10 cellular contexts compared by ENCODE assay signal in genomic region chr17:81339502-81340296, GRCh38. TPM values are rescaled to one million over a fixed set of nuclear protein-coding genes. Genes with fewer than 3 reads are reported as not detected.
DNase-seq lines count a peak whose midpoint lies in the region; ATAC-seq and TF ChIP-seq lines count a peak whose summit lies in the region.
"Had no signal": no experiment of that assay in that cellular context is flagged by ENCODE, and none has a peak within 500 bp of the region (broad histone marks: within the 10 kb centered on the region; RNA-seq: fewer than 3 reads in every experiment).

No MANE protein-coding gene starts in this region.

- TF ChIP-seq POLR2A in HCT116 (IDR thresholded peaks at IDR 0.05; ENCODE audit: borderline replicate concordance, extremely low read depth, insufficient read depth, insufficient read length) (no peak), gastrocnemius medialis (IDR thresholded peaks at IDR 0.05) (no peak)

- ATAC-seq in HCT116 (no peak), left colon (peak; percentile 26), gastrocnemius medialis (no peak), GM21717 (IDR thresholded peaks at IDR 0.05; ENCODE audit: unreplicated experiment) (no peak), aorta (ENCODE audit: low FRiP score) (no peak)
- ATAC-seq: natural killer cell had no signal

- H3K36me3 ChIP-seq in HCT116 (ENCODE audit: control insufficient read depth in 1 of 2, insufficient read depth in 2 of 2, low read length in 2 of 2) (no peaks in the 10 kb centered on the region; a peak in 1 of 4 replicates), gastrocnemius medialis (no peaks in the 10 kb centered on the region), aorta (ENCODE audit: control insufficient read depth in 1 of 2, insufficient read depth in 2 of 2, low read length in 1 of 2) (no peaks in the 10 kb centered on the region)

- no peak overlapping the region for H2AFZ ChIP-seq in HCT116 (ENCODE audit: low read depth, low read length, poor library complexity, severe bottlenecking)

- H3K4me3 ChIP-seq in HCT116 (replicated peaks in 1 of 2; ENCODE audit: low read depth in 1 of 2, low read length in 2 of 2): no peak overlapping the region
- H3K4me3 ChIP-seq in gastrocnemius medialis: no peak overlapping the region
- H3K4me3 ChIP-seq in aorta (ENCODE audit: low read length in 2 of 2): no peak overlapping the region

- 0 out of 2 replicates have a peak overlapping the region, but pooled peaks have one; percentile 3 for H3K9ac ChIP-seq in HCT116 (ENCODE audit: low read length)

- H3K27me3 ChIP-seq in HCT116 (ENCODE audit: insufficient read depth, low read length): no peaks in the 10 kb centered on the region
- no peaks in the 10 kb centered on the region for H3K27me3 ChIP-seq in gastrocnemius medialis
- H3K27me3 ChIP-seq in aorta (ENCODE audit: control insufficient read depth in 1 of 2, insufficient read depth in 2 of 2, low read length in 1 of 2): no peaks in the 10 kb centered on the region
- H3K27me3 ChIP-seq: brain microvascular endothelial cell had no signal

- BruUV-seq in HCT116 (replicated peaks; lab: Mats Ljungman, UMichigan): no TSS peak

- no peaks in the 10 kb centered on the region for H3K9me2 ChIP-seq in HCT116 (ENCODE audit: insufficient read depth)

- POLR2A ChIA-PET in HCT116 (lab: Charles Lee): no interaction called here

- TF ChIP-seq CTCF in HCT116 (IDR thresholded peaks at IDR 0.05 in 2 of 3, conservative IDR thresholded peaks at IDR 0.05 in 1 of 3; ENCODE audit: borderline replicate concordance in 1 of 3, insufficient read depth in 1 of 3, low read depth in 2 of 3, low read length in 2 of 3) (no peak), VCaP (conservative IDR thresholded peaks at IDR 0.05) (no peak), gastrocnemius medialis (IDR thresholded peaks at IDR 0.05 in 4 of 5, conservative IDR thresholded peaks at IDR 0.05 in 1 of 5) (no peak)

- TF ChIP-seq RAD21 in HCT116 (IDR thresholded peaks at IDR 0.05; ENCODE audit: low read depth): no peak

- intact Hi-C loops in HCT116 (cut with micrococcal nuclease) (no loop called here), left colon (cut with DNase I, micrococcal nuclease) (no loop called here), gastrocnemius medialis (cut with DNase I; ENCODE audit: low total_unique reads) (no loop called here), aorta (cut with DNase I) (loop anchor here in 1 of 2 donors (5.0 kb wide), 1 partner anchor 82 kb away; no protein-coding TSS in a partner anchor)

- H3K9me3 ChIP-seq in HCT116 (ENCODE audit: control insufficient read depth in 1 of 2, insufficient read depth in 1 of 2, low read depth in 1 of 2, low read length in 2 of 2) (no peaks in the 10 kb centered on the region), gastrocnemius medialis (no peaks in the 10 kb centered on the region), aorta (ENCODE audit: control insufficient read depth, low read length) (no peaks in the 10 kb centered on the region)

- no peaks in the 10 kb centered on the region for H4K20me1 ChIP-seq in HCT116 (ENCODE audit: insufficient read depth)

- peaks cover 35% of the 10 kb centered on the region for H3K79me2 ChIP-seq in HCT116 (ENCODE audit: insufficient read depth, low read length)

- peak overlapping the region; percentile 52 for H3K4me2 ChIP-seq in HCT116 (ENCODE audit: low read length)

- CTCF ChIA-PET in HCT116 (lab: Charles Lee): no interaction called here

- H3K27ac ChIP-seq in HCT116 (ENCODE audit: low read depth, low read length): peak overlapping the region; percentile 4; the same call in 1 of the 2 replicates
- H3K27ac ChIP-seq in VCaP: peak overlapping the region; percentile 100
- H3K27ac ChIP-seq in gastrocnemius medialis: peak overlapping the region; percentile 94 to 99 (median 98)
- H3K27ac ChIP-seq in aorta (ENCODE audit: low read depth in 1 of 2, low read length in 2 of 2): no peak overlapping the region

- WGBS in aorta, 2 donors: 80% methylated on average over 9 to 11 of the region's 11 CpGs

- RAD21 ChIA-PET in HCT116 (lab: Charles Lee; ENCODE audit: low non-redundant PET in 1 of 2, low total read pairs in 2 of 2, uncharacterized antibody in 2 of 2, unreplicated experiment in 2 of 2): no interaction called here

- in situ Hi-C loops in gastrocnemius medialis (cut with MboI; ENCODE audit: low sequenced_read_pairs in 4 of 4): no loop called here

- peaks cover 47 to 71% of the 10 kb centered on the region in 2 experiments for H3K4me1 ChIP-seq in HCT116 (ENCODE audit: control insufficient read depth in 1 of 2, insufficient read depth in 2 of 2, low read length in 2 of 2)
- peaks cover 56 to 62% of the 10 kb centered on the region in 2 donors for H3K4me1 ChIP-seq in gastrocnemius medialis
- H3K4me1 ChIP-seq in aorta (ENCODE audit: control insufficient read depth in 1 of 2, insufficient read depth in 2 of 2, low read length in 2 of 2): no peaks in the 10 kb centered on the region

- DNase-seq in HCT116 (ENCODE audit: low read depth, low spot score) (no peak), left colon (peak in 1 of 2 donors; percentile 58), gastrocnemius medialis (no peak), DMS153 (lab: John Stamatoyannopoulos, UW) (no peak), aorta (no peak), DMS114 treated with DMSO at 0.1 percent for 48 hours (lab: John Stamatoyannopoulos, UW; ENCODE audit: unreplicated experiment) (no peak)
- DNase-seq: brain microvascular endothelial cell, natural killer cell had no signal

TF ChIP-seq in HCT116, 20 proteins besides CTCF, POLR2A, EP300 and RAD21 (continues in another document):
- TF ChIP-seq EZH2phosphoT487 (IDR thresholded peaks at IDR 0.05; ENCODE audit: borderline replicate concordance) (no peak), ZNF274 (IDR thresholded peaks at IDR 0.05; ENCODE audit: low read depth, low read length) (no peak), YY1 (IDR thresholded peaks at IDR 0.05; ENCODE audit: extremely low read depth, insufficient replicate concordance, low read depth, low read length) (no peak), EZH2 (IDR thresholded peaks at IDR 0.05) (no peak), CBX3 (IDR thresholded peaks at IDR 0.05; ENCODE audit: low read depth) (no peak), SP1 (IDR thresholded peaks at IDR 0.05; ENCODE audit: low read depth) (no peak), ATF3 (IDR thresholded peaks at IDR 0.05) (no peak), ZBTB33 (IDR thresholded peaks at IDR 0.05; ENCODE audit: extremely low read depth, insufficient replicate concordance, low read length) (no peak), SRF (IDR thresholded peaks at IDR 0.05; ENCODE audit: low read depth) (no peak), EGR1 (IDR thresholded peaks at IDR 0.05; ENCODE audit: low read depth) (no peak), MAX (IDR thresholded peaks at IDR 0.05) (no peak), FOSL1 (IDR thresholded peaks at IDR 0.05; ENCODE audit: low read depth) (no peak), JUND (IDR thresholded peaks at IDR 0.05) (no peak), ELF1 (IDR thresholded peaks at IDR 0.05; ENCODE audit: borderline replicate concordance, low read depth) (no peak), CEBPB (IDR thresholded peaks at IDR 0.05; ENCODE audit: low read depth) (no peak), TCF7L2 (IDR thresholded peaks at IDR 0.05; ENCODE audit: borderline replicate concordance, extremely low read depth, insufficient read depth, insufficient read length) (no peak), ZFX (IDR thresholded peaks at IDR 0.05) (no peak), SIN3A (IDR thresholded peaks at IDR 0.05; ENCODE audit: low read depth) (no peak)

RNA-seq across cellular contexts. Expression of gene SLC38A10, which starts 44.6 kb away (rescaled TPM):
- total RNA-seq in HCT116 (2021; ENCODE audit: unreplicated experiment): 109 TPM
- polyA plus RNA-seq in HCT116 (2012): 75.0 and 96.2 TPM in 2 replicates
- total RNA-seq in left colon: 10 to 100 TPM; 84.7 to 86.7 TPM
- 10 to 100 TPM; 24.5 to 56.5 (median 28.8) TPM for total RNA-seq in gastrocnemius medialis
- 10 to 100 TPM; 61.9 to 79.6 TPM for total RNA-seq in aorta
- 100 to 1,000 TPM in 1 of 2 donors, 10 to 100 TPM in 1; 22.3 to 118 TPM for polyA plus RNA-seq in aorta

RNA-seq across cellular contexts. Expression of gene BAHCC1, which starts 55.6 kb away (rescaled TPM):
- 45.2 TPM for total RNA-seq in HCT116 (2021; ENCODE audit: unreplicated experiment)
- polyA plus RNA-seq in HCT116 (2012): 16.1 and 18.2 TPM in 2 replicates
- 10 to 100 TPM; 12.2 to 14.2 TPM for total RNA-seq in left colon
- total RNA-seq in gastrocnemius medialis: 1 to 10 TPM; 2.5 to 8.4 (median 5.8) TPM
- total RNA-seq in aorta: 10 to 100 TPM; 22.8 to 49.3 TPM
- 10 to 100 TPM in 1 of 2 donors, 1 to 10 TPM in 1; 3.9 to 16.8 TPM for polyA plus RNA-seq in aorta

Comparison
In these comparisons a context has a peak if more than half of its experiments do, and no peak if none do; other contexts are left out.
1. H3K27ac ChIP-seq: peak in HCT116 (single experiment), VCaP (single experiment) and gastrocnemius medialis (4 of 4); none in aorta (0 of 2).